12 cellular contexts compared by ENCODE assay signal in the genomic region with DNA sequence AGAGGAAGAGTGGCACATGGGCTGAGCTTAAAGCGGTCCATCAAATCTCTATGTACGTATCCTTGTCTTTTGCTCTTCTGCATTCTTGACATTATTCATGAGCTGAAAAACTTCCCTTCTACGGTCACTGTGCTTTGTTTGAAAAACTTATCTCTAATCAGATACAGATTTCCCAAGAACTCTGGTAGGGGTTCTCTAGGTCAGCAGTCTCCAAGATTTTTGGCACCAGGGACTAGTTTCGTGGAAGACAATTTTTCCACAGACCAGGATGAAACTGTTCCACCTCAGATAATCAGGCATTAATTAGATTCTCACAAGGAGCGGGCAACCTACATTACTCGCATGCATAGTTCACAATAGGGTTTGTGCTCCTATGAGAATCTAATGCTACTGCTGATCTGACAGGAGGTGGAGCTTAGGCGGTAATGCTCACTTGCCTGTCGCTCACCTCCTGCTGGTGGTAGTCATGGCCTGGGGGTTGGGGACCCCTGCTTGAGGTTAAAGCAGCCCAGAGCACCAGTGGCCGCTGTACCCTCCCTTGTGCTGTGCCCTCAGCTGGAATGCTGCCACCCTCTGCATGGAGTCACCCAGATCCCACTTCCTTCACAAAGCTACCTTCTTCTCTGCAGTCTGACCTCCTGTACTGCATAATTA. TPM values are rescaled to one million over a fixed set of nuclear protein-coding genes. Genes with fewer than 3 reads are reported as not detected.
DNase-seq lines count a peak whose midpoint lies in the region; ATAC-seq and TF ChIP-seq lines count a peak whose summit lies in the region.
"Had no signal": no experiment of that assay in that cellular context is flagged by ENCODE, and none has a peak within 500 bp of the region (broad histone marks: within the 10 kb centered on the region; RNA-seq: fewer than 3 reads in every experiment).

No MANE protein-coding gene starts in this region.

- no peaks in the 10 kb centered on the region for H3K9me3 ChIP-seq in hepatocyte (ENCODE audit: low read depth)

- TF ChIP-seq CTCF in activated CD8-positive, alpha-beta T cell treated with anti-CD3 and anti-CD28 coated beads for 36 hours (IDR thresholded peaks at IDR 0.05): no peak
- TF ChIP-seq CTCF in hepatocyte (IDR thresholded peaks at IDR 0.05; ENCODE audit: poor library complexity): no peak

- H3K36me3 ChIP-seq in hepatocyte (replicated peaks; ENCODE audit: insufficient read depth, low read depth): no peaks in the 10 kb centered on the region

- H3K4me1 Mint-ChIP-seq in activated CD8-positive, alpha-beta T cell treated with anti-CD3 and anti-CD28 coated beads for 36 hours (ENCODE audit: low read depth): peaks cover 20% of the 10 kb centered on the region
- no peaks in the 10 kb centered on the region for H3K4me1 Mint-ChIP-seq in activated CD8-positive, alpha-beta T cell treated with anti-CD3 and anti-CD28 coated beads, Interleukin-2, amount 10 ng/mL, durations not matched to agents 7 days and 5 days (ENCODE audit: low read depth)
- H3K4me1 Mint-ChIP-seq in activated T-helper 2 cell treated with anti-CD3 and anti-CD28 coated beads, Interferon-gamma antibody, Interleukin-2, Interleukin-4, amounts not matched to agents 10 μg/mL and 5 μg/mL and 100 μg/mL, durations not matched to agents 14 hours and 24 hours and 36 hours (ENCODE audit: low read depth): peaks cover 22% of the 10 kb centered on the region

- no peak overlapping the region for H2AFZ ChIP-seq in hepatocyte

- H3K27ac ChIP-seq in hepatocyte: peak overlapping the region; percentile 14

- WGBS in hepatocyte (ENCODE audit: low lambda C conversion rate, missing lambda C conversion rate): 57% methylated on average over 9 of the region's 9 CpGs

- peak overlapping the region; percentile 5 for H3K27ac Mint-ChIP-seq in activated CD8-positive, alpha-beta T cell treated with anti-CD3 and anti-CD28 coated beads for 36 hours
- no peak overlapping the region for H3K27ac Mint-ChIP-seq in activated CD8-positive, alpha-beta T cell treated with anti-CD3 and anti-CD28 coated beads, Interleukin-2, amount 10 ng/mL, durations not matched to agents 7 days and 5 days
- peak overlapping the region; percentile 54 for H3K27ac Mint-ChIP-seq in activated T-helper 2 cell treated with anti-CD3 and anti-CD28 coated beads, Interferon-gamma antibody, Interleukin-2, Interleukin-4, amounts not matched to agents 10 μg/mL and 5 μg/mL and 100 μg/mL, durations not matched to agents 14 hours and 24 hours and 36 hours

- ATAC-seq in activated CD8-positive, alpha-beta T cell treated with anti-CD3 and anti-CD28 coated beads for 36 hours: no peak
- ATAC-seq in activated CD8-positive, alpha-beta T cell treated with anti-CD3 and anti-CD28 coated beads, Interleukin-2, amount 10 ng/mL, durations not matched to agents 7 days and 5 days: no peak
- ATAC-seq in sciatic nerve: peak; percentile 16

- H3K4me3 ChIP-seq in hepatocyte: no peak overlapping the region

- H3K4me2 ChIP-seq in hepatocyte: no peak overlapping the region

- no peaks in the 10 kb centered on the region for H3K27me3 ChIP-seq in hepatocyte

- CTCF ChIA-PET in activated CD8-positive, alpha-beta T cell treated with anti-CD3 and anti-CD28 coated beads for 36 hours (lab: Charles Lee): interaction anchor here (1.6 to 5.6 kb wide), 2 partner anchors 14 to 72 kb away, joined by 4 to 34 read pairs; no protein-coding TSS in a partner anchor
- CTCF ChIA-PET in activated CD8-positive, alpha-beta T cell treated with anti-CD3 and anti-CD28 coated beads, Interleukin-2, amount 10 ng/mL, durations not matched to agents 7 days and 5 days (lab: Charles Lee): interaction anchor here (0.9 to 6.2 kb wide), 6 partner anchors 8 to 121 kb away, joined by 3 to 53 read pairs (median 4); no protein-coding TSS in a partner anchor

- intact Hi-C loops in activated CD8-positive, alpha-beta T cell treated with anti-CD3 and anti-CD28 coated beads for 36 hours (cut with micrococcal nuclease): no loop called here
- intact Hi-C loops in activated T-helper 2 cell treated with anti-CD3 and anti-CD28 coated beads, Interferon-gamma antibody, Interleukin-2, Interleukin-4, amounts not matched to agents 10 μg/mL and 5 μg/mL and 100 μg/mL, durations not matched to agents 14 hours and 24 hours and 36 hours (cut with micrococcal nuclease): loop anchor here (2.0 kb wide), 1 partner anchor 73 kb away; no protein-coding TSS in a partner anchor
- intact Hi-C loops in sciatic nerve (cut with DNase I): no loop called here

- peaks cover 44% of the 10 kb centered on the region for H3K36me3 Mint-ChIP-seq in activated CD8-positive, alpha-beta T cell treated with anti-CD3 and anti-CD28 coated beads for 36 hours (ENCODE audit: low read depth)
- H3K36me3 Mint-ChIP-seq in activated CD8-positive, alpha-beta T cell treated with anti-CD3 and anti-CD28 coated beads, Interleukin-2, amount 10 ng/mL, durations not matched to agents 7 days and 5 days (ENCODE audit: low read depth): peaks cover 35% of the 10 kb centered on the region
- H3K36me3 Mint-ChIP-seq in activated T-helper 2 cell treated with anti-CD3 and anti-CD28 coated beads, Interferon-gamma antibody, Interleukin-2, Interleukin-4, amounts not matched to agents 10 μg/mL and 5 μg/mL and 100 μg/mL, durations not matched to agents 14 hours and 24 hours and 36 hours (ENCODE audit: low read depth): peaks cover 68% of the 10 kb centered on the region

- no peak for DNase-seq in activated CD8-positive, alpha-beta T cell treated with anti-CD3 and anti-CD28 coated beads for 36 hours
- no peak for DNase-seq in activated CD8-positive, alpha-beta T cell treated with anti-CD3 and anti-CD28 coated beads, Interleukin-2, amount 10 ng/mL, durations not matched to agents 7 days and 5 days
- DNase-seq in activated T-helper 2 cell treated with anti-CD3 and anti-CD28 coated beads, Interferon-gamma antibody, Interleukin-2, Interleukin-4, amounts not matched to agents 10 μg/mL and 5 μg/mL and 100 μg/mL, durations not matched to agents 14 hours and 24 hours and 36 hours (ENCODE audit: low spot score): no peak
- DNase-seq in hepatocyte (ENCODE audit: low spot score) (no peak), sciatic nerve (ENCODE audit: low spot score) (no peak), NOMO-1 treated with dmso at 0.1 percent for 144 hours (lab: John Stamatoyannopoulos, UW; ENCODE audit: unreplicated experiment) (no peak), NCI-H2081 (lab: John Stamatoyannopoulos, UW) (no peak)
- no peak for DNase-seq in stimulated activated CD4-positive, alpha-beta T cell treated with anti-CD3 and anti-CD28 coated beads, Interleukin-4, amount 100 ng/mL, for 4 hours
- DNase-seq: activated naive CD4-positive, alpha-beta T cell; central memory CD4-positive, alpha-beta T cell; MV-4-11; T-helper 9 cell had no signal

- no peaks in the 10 kb centered on the region for H3K27me3 Mint-ChIP-seq in activated CD8-positive, alpha-beta T cell treated with anti-CD3 and anti-CD28 coated beads for 36 hours
- no peaks in the 10 kb centered on the region for H3K27me3 Mint-ChIP-seq in activated CD8-positive, alpha-beta T cell treated with anti-CD3 and anti-CD28 coated beads, Interleukin-2, amount 10 ng/mL, durations not matched to agents 7 days and 5 days (ENCODE audit: low read depth)
- no peaks in the 10 kb centered on the region for H3K27me3 Mint-ChIP-seq in activated T-helper 2 cell treated with anti-CD3 and anti-CD28 coated beads, Interferon-gamma antibody, Interleukin-2, Interleukin-4, amounts not matched to agents 10 μg/mL and 5 μg/mL and 100 μg/mL, durations not matched to agents 14 hours and 24 hours and 36 hours (ENCODE audit: low read depth)

- no peaks in the 10 kb centered on the region for H3K9me3 Mint-ChIP-seq in activated CD8-positive, alpha-beta T cell treated with anti-CD3 and anti-CD28 coated beads for 36 hours
- no peaks in the 10 kb centered on the region for H3K9me3 Mint-ChIP-seq in activated CD8-positive, alpha-beta T cell treated with anti-CD3 and anti-CD28 coated beads, Interleukin-2, amount 10 ng/mL, durations not matched to agents 7 days and 5 days (ENCODE audit: insufficient read depth)
- no peaks in the 10 kb centered on the region for H3K9me3 Mint-ChIP-seq in activated T-helper 2 cell treated with anti-CD3 and anti-CD28 coated beads, Interferon-gamma antibody, Interleukin-2, Interleukin-4, amounts not matched to agents 10 μg/mL and 5 μg/mL and 100 μg/mL, durations not matched to agents 14 hours and 24 hours and 36 hours

- POLR2A ChIA-PET in activated CD8-positive, alpha-beta T cell treated with anti-CD3 and anti-CD28 coated beads for 36 hours (lab: Charles Lee): interaction anchor here (0.6 to 2.0 kb wide), 7 partner anchors 8 to 470 kb away, joined by 3 to 9 read pairs (median 3); no protein-coding TSS in a partner anchor
- POLR2A ChIA-PET in activated CD8-positive, alpha-beta T cell treated with anti-CD3 and anti-CD28 coated beads, Interleukin-2, amount 10 ng/mL, durations not matched to agents 7 days and 5 days (lab: Charles Lee): interaction anchor here (0.6 kb wide), 1 partner anchor 25 kb away, joined by 4 read pairs; no protein-coding TSS in a partner anchor

- H3K79me2 ChIP-seq in hepatocyte: no peaks in the 10 kb centered on the region

- H4K20me1 ChIP-seq in hepatocyte (ENCODE audit: insufficient read depth, poor library complexity, severe bottlenecking): no peaks in the 10 kb centered on the region

- H3K9me2 ChIP-seq in hepatocyte (replicated peaks; ENCODE audit: insufficient read depth): no peaks in the 10 kb centered on the region

- no peak overlapping the region for H3K4me3 Mint-ChIP-seq in activated CD8-positive, alpha-beta T cell treated with anti-CD3 and anti-CD28 coated beads for 36 hours
- H3K4me3 Mint-ChIP-seq in activated CD8-positive, alpha-beta T cell treated with anti-CD3 and anti-CD28 coated beads, Interleukin-2, amount 10 ng/mL, durations not matched to agents 7 days and 5 days: no peak overlapping the region
- H3K4me3 Mint-ChIP-seq in activated T-helper 2 cell treated with anti-CD3 and anti-CD28 coated beads, Interferon-gamma antibody, Interleukin-2, Interleukin-4, amounts not matched to agents 10 μg/mL and 5 μg/mL and 100 μg/mL, durations not matched to agents 14 hours and 24 hours and 36 hours (ENCODE audit: low read depth): no peak overlapping the region

- peaks cover 6% of the 10 kb centered on the region for H3K4me1 ChIP-seq in hepatocyte (ENCODE audit: insufficient read depth)

RNA-seq across cellular contexts. Expression of gene AK2, which starts 30.7 kb away (rescaled TPM):
- total RNA-seq in activated CD8-positive, alpha-beta T cell treated with anti-CD3 and anti-CD28 coated beads for 36 hours: 100 to 1,000 TPM; 404 TPM
- 100 to 1,000 TPM; 206 to 215 TPM for total RNA-seq in activated CD8-positive, alpha-beta T cell treated with anti-CD3 and anti-CD28 coated beads, Interleukin-2, amount 10 ng/mL, durations not matched to agents 7 days and 5 days
- total RNA-seq in activated T-helper 2 cell treated with anti-CD3 and anti-CD28 coated beads, Interferon-gamma antibody, Interleukin-2, Interleukin-4, amounts not matched to agents 10 μg/mL and 5 μg/mL and 100 μg/mL, durations not matched to agents 14 hours and 24 hours and 36 hours: 349 TPM in 2 replicates
- 120 and 133 TPM in 2 replicates for total RNA-seq in hepatocyte
- 147 TPM in 2 replicates for polyA plus RNA-seq in hepatocyte
- 111 TPM for total RNA-seq in sciatic nerve

RNA-seq across cellular contexts. Expression of gene RNF19B, which starts 41.3 kb away (rescaled TPM):
- total RNA-seq in activated CD8-positive, alpha-beta T cell treated with anti-CD3 and anti-CD28 coated beads for 36 hours: 10 to 100 TPM; 10.6 to 10.9 TPM
- 10 to 100 TPM; 14.0 to 15.8 TPM for total RNA-seq in activated CD8-positive, alpha-beta T cell treated with anti-CD3 and anti-CD28 coated beads, Interleukin-2, amount 10 ng/mL, durations not matched to agents 7 days and 5 days
- 50.4 and 52.5 TPM in 2 replicates for total RNA-seq in activated T-helper 2 cell treated with anti-CD3 and anti-CD28 coated beads, Interferon-gamma antibody, Interleukin-2, Interleukin-4, amounts not matched to agents 10 μg/mL and 5 μg/mL and 100 μg/mL, durations not matched to agents 14 hours and 24 hours and 36 hours
- total RNA-seq in hepatocyte (16.1 and 21.3 TPM in 2 replicates), sciatic nerve (33.3 TPM)
- 11.5 and 15.5 TPM in 2 replicates for polyA plus RNA-seq in hepatocyte
